ENCODE assay signal across 1 cellular context in genomic region chr19:19253409-19253808, GRCh38. TPM values are rescaled to one million over a fixed set of nuclear protein-coding genes. Genes with fewer than 3 reads are reported as not detected.
"Had no signal": no experiment of that assay in that cellular context is flagged by ENCODE, and none has a peak within 500 bp of the region (broad histone marks: within the 10 kb centered on the region; RNA-seq: fewer than 3 reads in every experiment).

No MANE protein-coding gene starts in this region.

RNA-seq across cellular contexts. Expression of gene TM6SF2, which starts 19.7 kb away (rescaled TPM):
- polyA plus RNA-seq: GM12878 had no signal
